ENCODE assay signal across 14 cellular contexts in genomic region chr12:106062693-106063092, GRCh38.
DNase-seq lines count a peak whose midpoint lies in the region; ATAC-seq and TF ChIP-seq lines count a peak whose summit lies in the region.
"Had no signal": no experiment of that assay in that cellular context is flagged by ENCODE, and none has a peak within 500 bp of the region (broad histone marks: within the 10 kb centered on the region; RNA-seq: fewer than 3 reads in every experiment).

No MANE protein-coding gene starts in this region.

- H3K27ac ChIP-seq in left ventricle myocardium inferior (replicated peaks) (peak overlapping the region; percentile 28), esophagus muscularis mucosa (replicated peaks in 1 of 4) (no peak overlapping the region)
- H3K27ac ChIP-seq: C4-2B, KMS-11 had no signal

- intact Hi-C loops in left ventricle myocardium inferior (cut with micrococcal nuclease) = no loop called here
- intact Hi-C loops in left cardiac atrium (cut with DNase I) = no loop called here
- intact Hi-C loops in esophagus muscularis mucosa (cut with DNase I) = no loop called here

- 74% methylated on average over 5 of the region's 5 CpGs for WGBS in esophagus muscularis mucosa

- no peak for TF ChIP-seq POLR2A in esophagus muscularis mucosa (IDR thresholded peaks at IDR 0.05; ENCODE audit: low read depth)

- DNase-seq in left ventricle myocardium inferior (no peak), left cardiac atrium (no peak), RPMI7951 (ENCODE audit: low read depth) (peak; percentile 70), esophagus muscularis mucosa (ENCODE audit: extremely low spot score) (peak; percentile 75), NCI-H345 (lab: John Stamatoyannopoulos, UW) (no peak), foreskin melanocyte (no peak)
- DNase-seq: NCI-H1694, NCI-H2171, NCI-H446 treated with DMSO at 0.1 percent for 48 hours, NCI-H748 treated with DMSO at 0.1 percent for 48 hours, SIG-M5 had no signal

- no peak for TF ChIP-seq EP300 in esophagus muscularis mucosa (IDR thresholded peaks at IDR 0.05)

- no peak for ATAC-seq in left cardiac atrium
- no peak for ATAC-seq in GM19395 (IDR thresholded peaks at IDR 0.05; ENCODE audit: unreplicated experiment)

- peaks cover 23% of the 10 kb centered on the region for H3K36me3 ChIP-seq in left ventricle myocardium inferior
- peaks cover 0 to 38% (median 12%) of the 10 kb centered on the region in 4 donors for H3K36me3 ChIP-seq in esophagus muscularis mucosa

- H3K27me3 ChIP-seq in left ventricle myocardium inferior (ENCODE audit: low read depth) (no peaks in the 10 kb centered on the region), esophagus muscularis mucosa (no peaks in the 10 kb centered on the region)

- peaks cover 48% of the 10 kb centered on the region for H3K4me1 ChIP-seq in left ventricle myocardium inferior
- H3K4me1 ChIP-seq in esophagus muscularis mucosa = peaks cover 0 to 19% (median 8%) of the 10 kb centered on the region in 4 donors

- H3K9me3 ChIP-seq in left ventricle myocardium inferior (replicated peaks) (no peaks in the 10 kb centered on the region), esophagus muscularis mucosa (no peaks in the 10 kb centered on the region)

- no peak for TF ChIP-seq CTCF in left ventricle myocardium inferior (IDR thresholded peaks at IDR 0.05; ENCODE audit: borderline replicate concordance)
- no peak for TF ChIP-seq CTCF in esophagus muscularis mucosa (IDR thresholded peaks at IDR 0.05)

- no peak overlapping the region for H3K4me3 ChIP-seq in left ventricle myocardium inferior
- H3K4me3 ChIP-seq in esophagus muscularis mucosa = no peak overlapping the region

Comparison
In these comparisons a context has a peak if more than half of its experiments do, and no peak if none do; other contexts are left out.
1. DNase-seq: peak in RPMI7951 (single experiment) and esophagus muscularis mucosa (single experiment); none in left ventricle myocardium inferior (single experiment), left cardiac atrium (single experiment), NCI-H345 (single experiment) and foreskin melanocyte (single experiment).